16 cellular contexts compared by ENCODE assay signal in genomic region chr2:11581797-11582525, GRCh38. TPM values are rescaled to one million over a fixed set of nuclear protein-coding genes. Genes with fewer than 3 reads are reported as not detected.
DNase-seq lines count a peak whose midpoint lies in the region; ATAC-seq and TF ChIP-seq lines count a peak whose summit lies in the region.
"Had no signal": no experiment of that assay in that cellular context is flagged by ENCODE, and none has a peak within 500 bp of the region (broad histone marks: within the 10 kb centered on the region; RNA-seq: fewer than 3 reads in every experiment).

No MANE protein-coding gene starts in this region.

- H3K4me1 ChIP-seq in IMR-90 (ENCODE audit: control insufficient read depth, insufficient read depth, low read length) (peaks cover 2% of the 10 kb centered on the region; the same call in 1 of the 2 replicates), ovary (ENCODE audit: insufficient read depth) (peaks cover 22% of the 10 kb centered on the region), testis (peaks cover 27% of the 10 kb centered on the region)

- 90% methylated on average over 2 of the region's 16 CpGs; no CpG with 5 or more reads in 1 of the 2 experiments for WGBS in IMR-90 (ENCODE audit: extremely low coverage in 2 of 2, insufficient read length in 1 of 2), 2 experiments
- 25 to 49% (median 37%) methylated on average over 14 to 16 of the region's 16 CpGs for WGBS in ovary, 3 donors
- 51 to 55% methylated on average over 4 to 16 of the region's 16 CpGs for WGBS in testis, 2 donors

- TF ChIP-seq CTCF in IMR-90 (conservative IDR thresholded peaks at IDR 0.05; ENCODE audit: low read depth, low read length), result no peak
- TF ChIP-seq CTCF in ovary (IDR thresholded peaks at IDR 0.05), result no peak
- TF ChIP-seq CTCF in testis (IDR thresholded peaks at IDR 0.05), result no peak

- H3K36me3 ChIP-seq in IMR-90 (ENCODE audit: control insufficient read depth, insufficient read depth, low read length) (no peaks in the 10 kb centered on the region), ovary (no peaks in the 10 kb centered on the region), testis (ENCODE audit: low read depth, missing control alignments) (no peaks in the 10 kb centered on the region), MG63 (no peaks in the 10 kb centered on the region)
- H3K36me3 ChIP-seq: pancreas, tibial artery had no signal

- no peaks in the 10 kb centered on the region for H3K9me1 ChIP-seq in IMR-90 (ENCODE audit: insufficient read depth, low read length)

- H2BK5ac ChIP-seq in IMR-90 (ENCODE audit: low read depth, low read length, poor library complexity, severe bottlenecking), result no peak overlapping the region

- no peak overlapping the region for H3K18ac ChIP-seq in IMR-90 (ENCODE audit: low read depth, low read length)

- no peak overlapping the region for H3K4ac ChIP-seq in IMR-90 (ENCODE audit: low read depth, low read length)

- ATAC-seq in IMR-90 (ENCODE audit: low read depth) (no peak), GM21737 (IDR thresholded peaks at IDR 0.05; ENCODE audit: unreplicated experiment) (no peak)
- ATAC-seq: natural killer cell treated with Interleukin-12 subunit alpha and Interleukin-12 subunit beta and Interleukin-15 and Interleukin-18, amount 100 ng/mL, for 72 hours had no signal

- no peak overlapping the region for H2BK120ac ChIP-seq in IMR-90 (ENCODE audit: low read depth, low read length)

- H3K27ac ChIP-seq in IMR-90 (ENCODE audit: insufficient read depth, low read length) (no peak overlapping the region), angular gyrus (ENCODE audit: low read depth, low read length) (peak overlapping the region; percentile 72), ovary (peak overlapping the region; percentile 68 to 74), testis (peak overlapping the region; percentile 72 to 77)
- H3K27ac ChIP-seq: pancreas, PC-9, tibial artery had no signal

- no peak overlapping the region for H4K5ac ChIP-seq in IMR-90 (ENCODE audit: low read depth, low read length)

- no peak overlapping the region for H2AK5ac ChIP-seq in IMR-90 (ENCODE audit: low read depth, low read length)

- peak overlapping the region; percentile 27 for H2AFZ ChIP-seq in IMR-90 (replicated peaks; ENCODE audit: low read length, poor library complexity)
- H2AFZ ChIP-seq: PC-9 had no signal

- H4K20me1 ChIP-seq in IMR-90 (ENCODE audit: insufficient read depth, low read length), result no peaks in the 10 kb centered on the region

- TF ChIP-seq RAD21 in IMR-90 (IDR thresholded peaks at IDR 0.05; ENCODE audit: low read length), result no peak

- no peak for TF ChIP-seq POLR2A in IMR-90 (IDR thresholded peaks at IDR 0.05; ENCODE audit: low read depth, low read length)
- no peak for TF ChIP-seq POLR2A in ovary (IDR thresholded peaks at IDR 0.05)
- TF ChIP-seq POLR2A in testis (IDR thresholded peaks at IDR 0.05), result no peak

- no peaks in the 10 kb centered on the region for H3K79me1 ChIP-seq in IMR-90 (ENCODE audit: low read depth in 1 of 2, low read length in 2 of 2)

- in situ Hi-C loops in IMR-90 (cut with MboI; ENCODE audit: low sequenced_read_pairs), result loop anchor here (5.0 to 10.0 kb wide), 3 partner anchors 105 to 747 kb away; no protein-coding TSS in a partner anchor

- H3K56ac ChIP-seq in IMR-90 (ENCODE audit: extremely low read depth, insufficient read depth, low read length), result no peak overlapping the region

- H3K9me3 ChIP-seq in IMR-90 (ENCODE audit: control insufficient read depth, insufficient read depth, low read length), result no peaks in the 10 kb centered on the region
- H3K9me3 ChIP-seq in ovary, result no peaks in the 10 kb centered on the region
- H3K9me3 ChIP-seq in testis, result no peaks in the 10 kb centered on the region
- H3K9me3 ChIP-seq in MG63, result no peaks in the 10 kb centered on the region
- H3K9me3 ChIP-seq: body of pancreas, Caco-2, pancreas, tibial artery had no signal

- no peak overlapping the region for H3K14ac ChIP-seq in IMR-90 (replicated peaks; ENCODE audit: low read depth, low read length)

- POLR2A ChIA-PET in IMR-90 (lab: Charles Lee; ENCODE audit: unreplicated experiment), result no interaction called here

- no peak overlapping the region for H2BK15ac ChIP-seq in IMR-90 (ENCODE audit: low read depth, low read length)

- CTCF ChIA-PET in IMR-90 (lab: Yijun Ruan, JAX), result interaction anchor here (0.7 to 1.8 kb wide), 3 partner anchors 19 to 449 kb away, joined by 4 to 12 read pairs (median 8); a partner anchor contains a TSS

- H2AK9ac ChIP-seq in IMR-90 (replicated peaks; ENCODE audit: low read depth, low read length, poor library complexity), result no peak overlapping the region

- BruUV-seq in IMR-90 (replicated peaks; lab: Mats Ljungman, UMichigan), result no TSS peak

- H3K4me3 ChIP-seq in IMR-90 (ENCODE audit: insufficient read depth, low read depth, low read length) (no peak overlapping the region), ovary (no peak overlapping the region), testis (no peak overlapping the region), MG63 (no peak overlapping the region)
- H3K4me3 ChIP-seq: body of pancreas, lung, pancreas, PC-9, tibial artery had no signal

- DNase-seq in IMR-90 (no peak), ovary (peak in 3 of 5 donors; percentile 55 to 72 (median 57)), testis (no peak), MG63 (no peak)
- no peak for DNase-seq in activated T-cell treated with anti-CD3 and anti-CD28 coated beads, Interleukin-2, amount 50 U/mL, for 1 hour
- DNase-seq: GF-D8, kidney had no signal

- H3K9ac ChIP-seq in IMR-90 (ENCODE audit: low read depth, low read length), result no peak overlapping the region

- no peak overlapping the region for H4K91ac ChIP-seq in IMR-90 (ENCODE audit: insufficient read depth, low read depth, low read length)

- H2BK20ac ChIP-seq in IMR-90 (ENCODE audit: low read depth, low read length), result no peak overlapping the region

- dilution Hi-C loops in IMR-90 (cut with HindIII; ENCODE audit: low sequenced_read_pairs, unreplicated experiment), result no loop called here

- H4K8ac ChIP-seq in IMR-90 (ENCODE audit: low read depth in 2 of 2, low read length in 2 of 2), result no peak overlapping the region

- TF ChIP-seq EP300 in ovary (IDR thresholded peaks at IDR 0.05), result no peak

- H3K27me3 ChIP-seq in IMR-90 (ENCODE audit: control insufficient read depth, insufficient read depth, low read length), result peaks cover 40% of the 10 kb centered on the region
- no peaks in the 10 kb centered on the region for H3K27me3 ChIP-seq in ovary
- H3K27me3 ChIP-seq in testis, result no peaks in the 10 kb centered on the region
- H3K27me3 ChIP-seq in MG63, result no peaks in the 10 kb centered on the region
- H3K27me3 ChIP-seq: body of pancreas, pancreas had no signal

- H3K23ac ChIP-seq in IMR-90 (ENCODE audit: low read depth, low read length), result no peak overlapping the region

- intact Hi-C loops in IMR-90 (cut with micrococcal nuclease) (loop anchor here (10.0 kb wide), 1 partner anchor 347 kb away; no protein-coding TSS in a partner anchor), ovary (cut with DNase I) (loop anchor here (2.0 to 10.0 kb wide), 5 partner anchors 43 to 347 kb away; no protein-coding TSS in a partner anchor), testis (cut with DNase I; ENCODE audit: low total_unique reads) (loop anchor here (5.0 kb wide), 1 partner anchor 105 kb away; no protein-coding TSS in a partner anchor)

- H3K4me2 ChIP-seq in IMR-90 (ENCODE audit: low read depth, low read length), result no peak overlapping the region
- H3K4me2 ChIP-seq: PC-9 had no signal

TF ChIP-seq in IMR-90, 13 proteins besides CTCF, POLR2A, EP300 and RAD21:
- TF ChIP-seq CEBPB (IDR thresholded peaks at IDR 0.05; ENCODE audit: low read depth, low read length), result no peak
- TF ChIP-seq MAFK (IDR thresholded peaks at IDR 0.05; ENCODE audit: low read depth, low read length), result no peak
- no peak for TF ChIP-seq CHD1 (IDR thresholded peaks at IDR 0.05; ENCODE audit: low read depth, low read length)
- TF ChIP-seq FOS (IDR thresholded peaks at IDR 0.05; ENCODE audit: low read depth, low read length), result no peak
- TF ChIP-seq RFX5 (IDR thresholded peaks at IDR 0.05; ENCODE audit: low read depth, low read length), result no peak

RNA-seq across cellular contexts. Expression of gene GREB1, which starts 48.1 kb away (rescaled TPM):
- total RNA-seq in IMR-90 (2012; rRNA removed), result not detected in 2 replicates
- 0.05 TPM in 1 of 2 replicates, not detected in the other for polyA plus RNA-seq in IMR-90 (2012; rRNA removed)
- 0.01 and 0.05 TPM in 2 replicates for polyA plus RNA-seq in IMR-90 (2012; cell fraction: cytosol; rRNA removed)
- polyA plus RNA-seq in IMR-90 (2012; cell fraction: nucleus; rRNA removed; ENCODE audit: low replicate concordance), result 0.04 and 0.06 TPM in 2 replicates
- total RNA-seq in ovary, result 100 to 1,000 TPM; 219 to 723 (median 335) TPM
- 100 to 1,000 TPM; 104 to 228 TPM for polyA plus RNA-seq in ovary
- 100 to 1,000 TPM in 1 of 2 donors, 10 to 100 TPM in 1; 91.0 to 136 TPM for total RNA-seq in testis
- 29.8 TPM for polyA plus RNA-seq in testis (ENCODE audit: insufficient read depth, low read depth, low replicate concordance)
- total RNA-seq in MG63 (2014; rRNA removed; shearing (Covaris generic); ENCODE audit: low replicate concordance), result 2.7 and 3.1 TPM in 2 replicates

Comparison
In these comparisons a context has a peak if more than half of its experiments do, and no peak if none do; other contexts are left out.
1. DNase-seq: peak in ovary (3 of 5); none in IMR-90 (single experiment), testis (single experiment), activated T-cell treated with anti-CD3 and anti-CD28 coated beads, Interleukin-2, amount 50 U/mL, for 1 hour (single experiment) and MG63 (single experiment).
2. RNA of gene GREB1, which starts 48.1 kb away (total RNA-seq): 219 to 723 TPM in ovary and 91.0 to 136 TPM in testis; 2.7 to 3.1 TPM in MG63 and not detected in IMR-90; every median in the first group is over 10 times any median in the second.